Comparison of ENCODE assay signal across 1 cellular context in the genomic region with DNA sequence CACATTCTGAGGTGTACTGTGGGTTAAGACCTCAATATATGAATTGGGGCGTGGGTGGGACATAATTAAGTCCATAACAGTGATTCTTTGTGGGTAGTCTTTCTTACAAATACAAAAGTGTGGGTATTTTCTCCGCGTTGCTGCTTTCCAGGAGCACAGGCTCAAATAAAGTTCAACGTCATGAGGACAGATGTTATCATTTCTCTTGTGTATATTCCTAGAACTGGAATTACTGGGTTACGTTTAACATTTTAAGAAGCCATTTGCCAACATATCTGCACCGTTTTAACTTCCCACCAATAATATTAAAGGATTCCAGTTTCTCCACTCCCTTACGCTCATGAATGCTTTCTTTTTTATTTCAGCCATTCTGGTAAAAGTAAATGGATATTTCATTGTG.
TF ChIP-seq lines count a peak whose summit lies in the region.

No MANE protein-coding gene starts in this region.

TF ChIP-seq in K562, 482 proteins besides CTCF, POLR2A, EP300 and RAD21:
- TF ChIP-seq ZBTB40 (IDR thresholded peaks at IDR 0.05), result peak; percentile 71; the same call in 1 of the 2 replicates
- TF ChIP-seq ZBTB40 (CRISPR knock-in tag; IDR thresholded peaks at IDR 0.05), result no peak
- no peak for TF ChIP-seq TGIF2 (CRISPR knock-in tag; IDR thresholded peaks at IDR 0.05)
- TF ChIP-seq CAMTA2 (CRISPR knock-in tag; conservative IDR thresholded peaks at IDR 0.05), result no peak
- no peak for TF ChIP-seq ZNF174 (CRISPR knock-in tag; IDR thresholded peaks at IDR 0.05)
- TF ChIP-seq ZNF589 (CRISPR knock-in tag; IDR thresholded peaks at IDR 0.05; ENCODE audit: low read depth), result no peak
- no peak for TF ChIP-seq ATF1 (CRISPR knock-in tag; IDR thresholded peaks at IDR 0.05)
- TF ChIP-seq ATF1 (tag; IDR thresholded peaks at IDR 0.05), result peak; percentile 33; the same call in 1 of the 2 replicates
- TF ChIP-seq ATF7 (IDR thresholded peaks at IDR 0.05), result peak; percentile 28; the same call in 1 of the 2 replicates
